Comparison of ENCODE assay signal across 8 cellular contexts in genomic region chr11:119318240-119319135, GRCh38.
DNase-seq lines count a peak whose midpoint lies in the region; ATAC-seq and TF ChIP-seq lines count a peak whose summit lies in the region.

No MANE protein-coding gene starts in this region.

- H3K27ac ChIP-seq in mucosa of rectum (ENCODE audit: low read depth in 2 of 2, low read length in 2 of 2) = peak overlapping the region; percentile 67 to 83

- peak overlapping the region in 1 of 2 donors; percentile 38 for H3K9ac ChIP-seq in mucosa of rectum (ENCODE audit: low read depth in 1 of 2, low read length in 2 of 2)

- H3K9me3 ChIP-seq in mucosa of rectum (ENCODE audit: control insufficient read depth in 2 of 2, low read length in 2 of 2) = no peaks in the 10 kb centered on the region

- in situ Hi-C loops in GM13977 (cut with MboI; ENCODE audit: low pct_unique_long_range_greater_than_20kb, low sequenced_read_pairs, unreplicated experiment) = no loop called here

- H3K4me1 Mint-ChIP-seq in central memory CD8-positive, alpha-beta T cell = peaks cover 25% of the 10 kb centered on the region

- no peak for TF ChIP-seq CTCF in GM13977 (IDR thresholded peaks at IDR 0.05; ENCODE audit: extremely low read depth, insufficient read depth, missing control alignments)

- H3K4me3 ChIP-seq in mucosa of rectum (ENCODE audit: low read length in 2 of 2) = no peak overlapping the region

- ATAC-seq in central memory CD8-positive, alpha-beta T cell (replicated peaks; ENCODE audit: extremely low read depth, poor library complexity, severe bottlenecking) = no peak
- no peak for ATAC-seq in HG02852 (IDR thresholded peaks at IDR 0.05; ENCODE audit: unreplicated experiment)

- H3K4me1 ChIP-seq in mucosa of rectum (ENCODE audit: control insufficient read depth in 2 of 2, insufficient read depth in 2 of 2, low read length in 2 of 2) = peaks cover 19 to 44% of the 10 kb centered on the region in 2 donors

- no peak overlapping the region for H3K27ac Mint-ChIP-seq in central memory CD8-positive, alpha-beta T cell (ENCODE audit: low read depth)

- peaks cover 18 to 46% of the 10 kb centered on the region in 2 donors for H3K27me3 ChIP-seq in mucosa of rectum (ENCODE audit: control insufficient read depth in 2 of 2, insufficient read depth in 2 of 2, low read length in 2 of 2)

- H3K9me3 Mint-ChIP-seq in central memory CD8-positive, alpha-beta T cell = no peaks in the 10 kb centered on the region

- peaks cover 2% of the 10 kb centered on the region for H3K36me3 Mint-ChIP-seq in central memory CD8-positive, alpha-beta T cell (ENCODE audit: insufficient read depth)

- H3K27me3 Mint-ChIP-seq in central memory CD8-positive, alpha-beta T cell = peaks cover 49% of the 10 kb centered on the region

- H3K36me3 ChIP-seq in mucosa of rectum (ENCODE audit: control insufficient read depth in 2 of 2, insufficient read depth in 2 of 2, low read length in 2 of 2) = no peaks in the 10 kb centered on the region

- DNase-seq in GM13977 (ENCODE audit: low spot score) (peak; percentile 66), NCI-H446 treated with DMSO at 0.1 percent for 48 hours (lab: John Stamatoyannopoulos, UW) (peak; percentile 47), AML-193 (lab: John Stamatoyannopoulos, UW) (no peak), foreskin melanocyte (no peak), RKO (ENCODE audit: low spot score) (no peak)
- no peak for DNase-seq in central memory CD8-positive, alpha-beta T cell (ENCODE audit: low spot score in 2 of 2)

- peak overlapping the region; percentile 77 for H3K4me3 Mint-ChIP-seq in central memory CD8-positive, alpha-beta T cell

Comparison
In these comparisons a context has a peak if more than half of its experiments do, and no peak if none do; other contexts are left out.
1. DNase-seq: peak in GM13977 (single experiment) and NCI-H446 treated with DMSO at 0.1 percent for 48 hours (single experiment); none in central memory CD8-positive, alpha-beta T cell (0 of 2), AML-193 (0 of 2), foreskin melanocyte (single experiment) and RKO (single experiment).